In genomic region chr12:53036802-53037201, GRCh38 we compare ENCODE assay signal across 18 cellular contexts. TPM values are rescaled to one million over a fixed set of nuclear protein-coding genes. Genes with fewer than 3 reads are reported as not detected.
A peak's percentile ranks its signal among the peaks of the same experiment; 100 is the strongest.
DNase-seq lines count a peak whose midpoint lies in the region; ATAC-seq and TF ChIP-seq lines count a peak whose summit lies in the region.
"Had no signal": no experiment of that assay in that cellular context is flagged by ENCODE, and none has a peak within 500 bp of the region (broad histone marks: within the 10 kb centered on the region; RNA-seq: fewer than 3 reads in every experiment).

No MANE protein-coding gene starts in this region.

- H3K23ac ChIP-seq in IMR-90 (ENCODE audit: low read depth, low read length), result no peak overlapping the region

- no peak overlapping the region for H3K18ac ChIP-seq in IMR-90 (ENCODE audit: low read depth, low read length)

- no peak for TF ChIP-seq RAD21 in IMR-90 (IDR thresholded peaks at IDR 0.05; ENCODE audit: low read length)

- H3K27me3 Mint-ChIP-seq in activated T-cell treated with anti-CD3 and anti-CD28 coated beads, Interleukin-2, amount 50 U/mL, for 24 hours, result no peaks in the 10 kb centered on the region
- no peaks in the 10 kb centered on the region for H3K27me3 Mint-ChIP-seq in activated T-cell treated with anti-CD3 and anti-CD28 coated beads, Interleukin-2, amount 50 U/mL, for 4 hours (ENCODE audit: low read depth)
- no peaks in the 10 kb centered on the region for H3K27me3 Mint-ChIP-seq in activated naive CD8-positive, alpha-beta T cell

- dilution Hi-C loops in IMR-90 (cut with HindIII; ENCODE audit: low sequenced_read_pairs, unreplicated experiment), result no loop called here

- no peak overlapping the region for H2AK9ac ChIP-seq in IMR-90 (replicated peaks; ENCODE audit: low read depth, low read length, poor library complexity)

- H3K79me1 ChIP-seq in IMR-90 (ENCODE audit: low read depth in 1 of 2, low read length in 2 of 2), result peaks cover 4 to 28% of the 10 kb centered on the region in 2 experiments

- DNase-seq in activated T-cell treated with anti-CD3 and anti-CD28 coated beads, Interleukin-2, amount 50 U/mL, for 24 hours, result peak; percentile 17
- no peak for DNase-seq in activated T-cell treated with anti-CD3 and anti-CD28 coated beads, Interleukin-2, amount 50 U/mL, for 4 hours
- no peak for DNase-seq in IMR-90
- DNase-seq in fibroblast of villous mesenchyme (ENCODE audit: low read depth), result peak; percentile 39
- DNase-seq in NCI-H1930 (lab: John Stamatoyannopoulos, UW), result no peak
- DNase-seq: BE2C, DMS79, H9, KG1, NCI-H1092, NCI-H1436, NCI-H187 treated with DMSO at 0.1 percent for 48 hours, NCI-H2227 treated with DMSO at 0.1 percent for 48 hours, NCI-H510A, SJCRH30 had no signal

- in situ Hi-C loops in IMR-90 (cut with MboI; ENCODE audit: low sequenced_read_pairs), result no loop called here

- WGBS in IMR-90 (ENCODE audit: extremely low coverage in 2 of 2, insufficient read length in 1 of 2), 2 experiments, result no CpG with 5 or more reads among the region's 3 CpGs

- H3K4me3 ChIP-seq in IMR-90 (ENCODE audit: insufficient read depth, low read depth, low read length) (no peak overlapping the region), fibroblast of villous mesenchyme (ENCODE audit: low read depth, low read length) (no peak overlapping the region)
- H3K4me3 ChIP-seq: SJCRH30 had no signal

- peaks cover 8% of the 10 kb centered on the region; the same call in 1 of the 2 replicates for H4K20me1 ChIP-seq in IMR-90 (ENCODE audit: insufficient read depth, low read length)

- H3K9me3 Mint-ChIP-seq in activated T-cell treated with anti-CD3 and anti-CD28 coated beads, Interleukin-2, amount 50 U/mL, for 24 hours, result no peaks in the 10 kb centered on the region
- H3K9me3 Mint-ChIP-seq in activated T-cell treated with anti-CD3 and anti-CD28 coated beads, Interleukin-2, amount 50 U/mL, for 4 hours, result no peaks in the 10 kb centered on the region
- H3K9me3 Mint-ChIP-seq in activated naive CD8-positive, alpha-beta T cell (ENCODE audit: low read depth), result no peaks in the 10 kb centered on the region
- H3K9me3 Mint-ChIP-seq: H9 had no signal

- POLR2A ChIA-PET in IMR-90 (lab: Charles Lee; ENCODE audit: unreplicated experiment), result no interaction called here

- no peak overlapping the region for H4K8ac ChIP-seq in IMR-90 (ENCODE audit: low read depth in 2 of 2, low read length in 2 of 2)

- no TSS peak for BruUV-seq in IMR-90 (replicated peaks; lab: Mats Ljungman, UMichigan)

- TF ChIP-seq POLR2A in IMR-90 (IDR thresholded peaks at IDR 0.05; ENCODE audit: low read depth, low read length), result no peak

- peaks cover 96% of the 10 kb centered on the region for H3K36me3 Mint-ChIP-seq in activated T-cell treated with anti-CD3 and anti-CD28 coated beads, Interleukin-2, amount 50 U/mL, for 24 hours (ENCODE audit: low read depth)
- peaks cover 52% of the 10 kb centered on the region for H3K36me3 Mint-ChIP-seq in activated T-cell treated with anti-CD3 and anti-CD28 coated beads, Interleukin-2, amount 50 U/mL, for 4 hours (ENCODE audit: insufficient read depth)
- peaks cover 13% of the 10 kb centered on the region for H3K36me3 Mint-ChIP-seq in activated naive CD8-positive, alpha-beta T cell

- H3K9ac ChIP-seq in IMR-90 (ENCODE audit: low read depth, low read length), result no peak overlapping the region

- peaks cover 26% of the 10 kb centered on the region for H3K4me1 Mint-ChIP-seq in activated T-cell treated with anti-CD3 and anti-CD28 coated beads, Interleukin-2, amount 50 U/mL, for 24 hours (ENCODE audit: low read depth)
- H3K4me1 Mint-ChIP-seq in activated T-cell treated with anti-CD3 and anti-CD28 coated beads, Interleukin-2, amount 50 U/mL, for 4 hours (ENCODE audit: low read depth), result peaks cover 14% of the 10 kb centered on the region
- H3K4me1 Mint-ChIP-seq in activated naive CD8-positive, alpha-beta T cell (ENCODE audit: low read depth), result peaks cover 23% of the 10 kb centered on the region

- H3K27ac ChIP-seq in IMR-90 (ENCODE audit: insufficient read depth, low read length), result no peak overlapping the region
- H3K27ac ChIP-seq: SJCRH30 had no signal

- no peak overlapping the region for H2BK5ac ChIP-seq in IMR-90 (ENCODE audit: low read depth, low read length, poor library complexity, severe bottlenecking)

- CTCF ChIA-PET in IMR-90 (lab: Yijun Ruan, JAX), result no interaction called here

- TF ChIP-seq CTCF in IMR-90 (conservative IDR thresholded peaks at IDR 0.05; ENCODE audit: low read depth, low read length), result no peak
- no peak for TF ChIP-seq CTCF in fibroblast of villous mesenchyme (IDR thresholded peaks at IDR 0.05; ENCODE audit: insufficient read depth, low read depth, low read length)

- H3K56ac ChIP-seq in IMR-90 (ENCODE audit: extremely low read depth, insufficient read depth, low read length), result no peak overlapping the region

- no peak overlapping the region for H2AFZ ChIP-seq in IMR-90 (replicated peaks; ENCODE audit: low read length, poor library complexity)

- H2BK15ac ChIP-seq in IMR-90 (ENCODE audit: low read depth, low read length), result no peak overlapping the region

- no peak overlapping the region for H3K14ac ChIP-seq in IMR-90 (replicated peaks; ENCODE audit: low read depth, low read length)

- no peaks in the 10 kb centered on the region for H3K4me1 ChIP-seq in IMR-90 (ENCODE audit: control insufficient read depth, insufficient read depth, low read length)
- H3K4me1 ChIP-seq: BE2C, SJCRH30 had no signal

- peaks cover 63% of the 10 kb centered on the region for H3K36me3 ChIP-seq in IMR-90 (ENCODE audit: control insufficient read depth, insufficient read depth, low read length)

- no peak overlapping the region for H3K4me2 ChIP-seq in IMR-90 (ENCODE audit: low read depth, low read length)

- H2BK20ac ChIP-seq in IMR-90 (ENCODE audit: low read depth, low read length), result no peak overlapping the region

- H3K4ac ChIP-seq in IMR-90 (ENCODE audit: low read depth, low read length), result no peak overlapping the region

- intact Hi-C loops in IMR-90 (cut with micrococcal nuclease), result no loop called here

- H4K91ac ChIP-seq in IMR-90 (ENCODE audit: insufficient read depth, low read depth, low read length), result no peak overlapping the region

- H4K5ac ChIP-seq in IMR-90 (ENCODE audit: low read depth, low read length), result no peak overlapping the region

- no peak overlapping the region for H3K4me3 Mint-ChIP-seq in activated T-cell treated with anti-CD3 and anti-CD28 coated beads, Interleukin-2, amount 50 U/mL, for 24 hours
- H3K4me3 Mint-ChIP-seq in activated T-cell treated with anti-CD3 and anti-CD28 coated beads, Interleukin-2, amount 50 U/mL, for 4 hours, result no peak overlapping the region
- no peak overlapping the region for H3K4me3 Mint-ChIP-seq in activated naive CD8-positive, alpha-beta T cell
- H3K4me3 Mint-ChIP-seq: H9 had no signal

- no peaks in the 10 kb centered on the region for H3K9me3 ChIP-seq in IMR-90 (ENCODE audit: control insufficient read depth, insufficient read depth, low read length)
- H3K9me3 ChIP-seq: BE2C, SJCRH30 had no signal

- no peak overlapping the region for H2AK5ac ChIP-seq in IMR-90 (ENCODE audit: low read depth, low read length)

- no peak overlapping the region for H2BK120ac ChIP-seq in IMR-90 (ENCODE audit: low read depth, low read length)

- H3K27me3 ChIP-seq in IMR-90 (ENCODE audit: control insufficient read depth, insufficient read depth, low read length), result no peaks in the 10 kb centered on the region
- H3K27me3 ChIP-seq: BE2C, SJCRH30 had no signal

- no peak for ATAC-seq in activated T-cell treated with anti-CD3 and anti-CD28 coated beads, Interleukin-2, amount 50 U/mL, for 4 hours
- ATAC-seq in IMR-90 (ENCODE audit: low read depth), result no peak
- ATAC-seq in GM19397 (IDR thresholded peaks at IDR 0.05; ENCODE audit: unreplicated experiment), result no peak
- ATAC-seq in GM18907 (IDR thresholded peaks at IDR 0.05; ENCODE audit: unreplicated experiment), result no peak

- no peaks in the 10 kb centered on the region for H3K9me1 ChIP-seq in IMR-90 (ENCODE audit: insufficient read depth, low read length)

- peak overlapping the region; percentile 80 for H3K27ac Mint-ChIP-seq in activated T-cell treated with anti-CD3 and anti-CD28 coated beads, Interleukin-2, amount 50 U/mL, for 24 hours
- H3K27ac Mint-ChIP-seq in activated naive CD8-positive, alpha-beta T cell, result peak overlapping the region; percentile 73

TF ChIP-seq in IMR-90, 13 proteins besides CTCF, POLR2A, EP300 and RAD21 (continues in another document):
- TF ChIP-seq FOS (IDR thresholded peaks at IDR 0.05; ENCODE audit: low read depth, low read length), result no peak
- TF ChIP-seq USF2 (IDR thresholded peaks at IDR 0.05; ENCODE audit: low read depth, low read length), result no peak
- no peak for TF ChIP-seq CHD1 (IDR thresholded peaks at IDR 0.05; ENCODE audit: low read depth, low read length)
- peak; percentile 80 for TF ChIP-seq CEBPB (IDR thresholded peaks at IDR 0.05; ENCODE audit: low read depth, low read length)
- no peak for TF ChIP-seq MAZ (IDR thresholded peaks at IDR 0.05; ENCODE audit: borderline replicate concordance, low read depth, low read length)

RNA-seq across cellular contexts. Expression of gene TNS2, which starts 13.1 kb away (rescaled TPM):
- total RNA-seq in activated T-cell treated with anti-CD3 and anti-CD28 coated beads, Interleukin-2, amount 50 U/mL, for 4 hours, result 1 to 10 TPM in 2 of 3 donors, under 1 TPM in 1; 0.87 to 2.5 (median 2.1) TPM
- total RNA-seq in IMR-90 (2012; rRNA removed) (10.4 and 10.6 TPM in 2 replicates), fibroblast of villous mesenchyme (36.7 and 46.1 TPM in 2 replicates)
- 67.2 and 68.0 TPM in 2 replicates for polyA plus RNA-seq in IMR-90 (2012; rRNA removed)
- 18.8 and 35.8 TPM in 2 replicates for polyA plus RNA-seq in IMR-90 (2012; cell fraction: cytosol; rRNA removed)
- 243 and 578 TPM in 2 replicates for polyA plus RNA-seq in IMR-90 (2012; cell fraction: nucleus; rRNA removed; ENCODE audit: low replicate concordance)

RNA-seq across cellular contexts. Expression of gene EIF4B, which starts 30.5 kb away (rescaled TPM):
- 100 to 1,000 TPM; 617 to 659 (median 632) TPM for total RNA-seq in activated T-cell treated with anti-CD3 and anti-CD28 coated beads, Interleukin-2, amount 50 U/mL, for 4 hours
- total RNA-seq in IMR-90 (2012; rRNA removed) (671 and 1,144 TPM in 2 replicates), fibroblast of villous mesenchyme (838 and 849 TPM in 2 replicates)
- 227 and 313 TPM in 2 replicates for polyA plus RNA-seq in IMR-90 (2012; rRNA removed)
- 54.7 and 79.0 TPM in 2 replicates for polyA plus RNA-seq in IMR-90 (2012; cell fraction: cytosol; rRNA removed)
- polyA plus RNA-seq in IMR-90 (2012; cell fraction: nucleus; rRNA removed; ENCODE audit: low replicate concordance), result 40.3 and 157 TPM in 2 replicates

RNA-seq across cellular contexts. Expression of gene SPRYD3, which starts 42.4 kb away (rescaled TPM):
- total RNA-seq in activated T-cell treated with anti-CD3 and anti-CD28 coated beads, Interleukin-2, amount 50 U/mL, for 4 hours, result 10 to 100 TPM; 48.3 to 57.8 (median 50.7) TPM
- 21.7 and 25.6 TPM in 2 replicates for total RNA-seq in IMR-90 (2012; rRNA removed)
- 27.8 and 28.8 TPM in 2 replicates for polyA plus RNA-seq in IMR-90 (2012; rRNA removed)
- polyA plus RNA-seq in IMR-90 (2012; cell fraction: cytosol; rRNA removed), result 20.9 and 26.7 TPM in 2 replicates
- 24.4 and 31.3 TPM in 2 replicates for polyA plus RNA-seq in IMR-90 (2012; cell fraction: nucleus; rRNA removed; ENCODE audit: low replicate concordance)
- 17.4 and 19.4 TPM in 2 replicates for total RNA-seq in fibroblast of villous mesenchyme

Comparison
In these comparisons a context has a peak if more than half of its experiments do, and no peak if none do; other contexts are left out.
1. DNase-seq: peak in activated T-cell treated with anti-CD3 and anti-CD28 coated beads, Interleukin-2, amount 50 U/mL, for 24 hours (single experiment) and fibroblast of villous mesenchyme (single experiment); none in activated T-cell treated with anti-CD3 and anti-CD28 coated beads, Interleukin-2, amount 50 U/mL, for 4 hours (single experiment), IMR-90 (single experiment) and NCI-H1930 (0 of 2).